2 cellular contexts compared by ENCODE assay signal in genomic region chr10:4262449-4262848, GRCh38.
TF ChIP-seq lines count a peak whose summit lies in the region.

No MANE protein-coding gene starts in this region.

TF ChIP-seq in GM12878, 131 proteins besides CTCF, POLR2A, EP300 and RAD21:
- no peak for TF ChIP-seq MLLT1 (IDR thresholded peaks at IDR 0.05)
- TF ChIP-seq, protein P1, sequence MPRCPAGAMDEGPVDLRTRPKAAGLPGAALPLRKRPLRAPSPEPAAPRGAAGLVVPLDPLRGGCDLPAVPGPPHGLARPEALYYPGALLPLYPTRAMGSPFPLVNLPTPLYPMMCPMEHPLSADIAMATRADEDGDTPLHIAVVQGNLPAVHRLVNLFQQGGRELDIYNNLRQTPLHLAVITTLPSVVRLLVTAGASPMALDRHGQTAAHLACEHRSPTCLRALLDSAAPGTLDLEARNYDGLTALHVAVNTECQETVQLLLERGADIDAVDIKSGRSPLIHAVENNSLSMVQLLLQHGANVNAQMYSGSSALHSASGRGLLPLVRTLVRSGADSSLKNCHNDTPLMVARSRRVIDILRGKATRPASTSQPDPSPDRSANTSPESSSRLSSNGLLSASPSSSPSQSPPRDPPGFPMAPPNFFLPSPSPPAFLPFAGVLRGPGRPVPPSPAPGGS (IDR thresholded peaks at IDR 0.05; ENCODE audit: borderline replicate concordance, insufficient read depth, low read depth, low read length, poor library complexity, severe bottlenecking), result peak; percentile 57

TF ChIP-seq in SK-N-SH, 30 proteins besides CTCF, POLR2A, EP300 and RAD21 (continued from another document):
- TF ChIP-seq, protein P2, sequence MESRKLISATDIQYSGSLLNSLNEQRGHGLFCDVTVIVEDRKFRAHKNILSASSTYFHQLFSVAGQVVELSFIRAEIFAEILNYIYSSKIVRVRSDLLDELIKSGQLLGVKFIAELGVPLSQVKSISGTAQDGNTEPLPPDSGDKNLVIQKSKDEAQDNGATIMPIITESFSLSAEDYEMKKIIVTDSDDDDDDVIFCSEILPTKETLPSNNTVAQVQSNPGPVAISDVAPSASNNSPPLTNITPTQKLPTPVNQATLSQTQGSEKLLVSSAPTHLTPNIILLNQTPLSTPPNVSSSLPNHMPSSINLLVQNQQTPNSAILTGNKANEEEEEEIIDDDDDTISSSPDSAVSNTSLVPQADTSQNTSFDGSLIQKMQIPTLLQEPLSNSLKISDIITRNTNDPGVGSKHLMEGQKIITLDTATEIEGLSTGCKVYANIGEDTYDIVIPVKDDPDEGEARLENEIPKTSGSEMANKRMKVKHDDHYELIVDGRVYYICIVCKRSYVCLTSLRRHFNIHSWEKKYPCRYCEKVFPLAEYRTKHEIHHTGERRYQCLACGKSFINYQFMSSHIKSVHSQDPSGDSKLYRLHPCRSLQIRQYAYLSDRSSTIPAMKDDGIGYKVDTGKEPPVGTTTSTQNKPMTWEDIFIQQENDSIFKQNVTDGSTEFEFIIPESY (IDR thresholded peaks at IDR 0.05; ENCODE audit: borderline replicate concordance, low read depth), result no peak
- no peak for TF ChIP-seq REST (IDR thresholded peaks at IDR 0.05; ENCODE audit: low read depth, low read length)
- no peak for TF ChIP-seq MXI1 (IDR thresholded peaks at IDR 0.05; ENCODE audit: low read depth, low read length)
- TF ChIP-seq TCF12 (IDR thresholded peaks at IDR 0.05), result no peak
- TF ChIP-seq USF2 (IDR thresholded peaks at IDR 0.05; ENCODE audit: borderline replicate concordance, low read depth, low read length), result no peak
- no peak for TF ChIP-seq YY1 (IDR thresholded peaks at IDR 0.05; ENCODE audit: low read depth)
- no peak for TF ChIP-seq RCOR1 (IDR thresholded peaks at IDR 0.05; ENCODE audit: low read length)
- no peak for TF ChIP-seq SIN3A (IDR thresholded peaks at IDR 0.05; ENCODE audit: borderline replicate concordance, low read depth, low read length)
- TF ChIP-seq FOSL2 (IDR thresholded peaks at IDR 0.05; ENCODE audit: borderline replicate concordance, low read depth), result no peak
- TF ChIP-seq EZH2phosphoT487 (IDR thresholded peaks at IDR 0.05; ENCODE audit: borderline replicate concordance, low read depth), result no peak
- no peak for TF ChIP-seq NFIC (IDR thresholded peaks at IDR 0.05; ENCODE audit: borderline replicate concordance)
- no peak for TF ChIP-seq RXRA (IDR thresholded peaks at IDR 0.05; ENCODE audit: borderline replicate concordance, low read depth)
- no peak for TF ChIP-seq CHD2 (IDR thresholded peaks at IDR 0.05; ENCODE audit: low read length, partially characterized antibody)
- no peak for TF ChIP-seq FOXJ3 (CRISPR knock-in tag; IDR thresholded peaks at IDR 0.05)
- TF ChIP-seq, protein P3, sequence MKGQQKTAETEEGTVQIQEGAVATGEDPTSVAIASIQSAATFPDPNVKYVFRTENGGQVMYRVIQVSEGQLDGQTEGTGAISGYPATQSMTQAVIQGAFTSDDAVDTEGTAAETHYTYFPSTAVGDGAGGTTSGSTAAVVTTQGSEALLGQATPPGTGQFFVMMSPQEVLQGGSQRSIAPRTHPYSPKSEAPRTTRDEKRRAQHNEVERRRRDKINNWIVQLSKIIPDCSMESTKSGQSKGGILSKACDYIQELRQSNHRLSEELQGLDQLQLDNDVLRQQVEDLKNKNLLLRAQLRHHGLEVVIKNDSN (IDR thresholded peaks at IDR 0.05; ENCODE audit: borderline replicate concordance, low read depth), result no peak
- no peak for TF ChIP-seq TAF1 (IDR thresholded peaks at IDR 0.05; ENCODE audit: borderline replicate concordance, low read depth, low read length)
- no peak for TF ChIP-seq FOXM1 (IDR thresholded peaks at IDR 0.05; ENCODE audit: low read depth)
